In genomic region chr2:43737097-43737854, GRCh38 we compare ENCODE assay signal across 13 cellular contexts. TPM values are rescaled to one million over a fixed set of nuclear protein-coding genes. Genes with fewer than 3 reads are reported as not detected.
DNase-seq lines count a peak whose midpoint lies in the region; ATAC-seq and TF ChIP-seq lines count a peak whose summit lies in the region.
"Had no signal": no experiment of that assay in that cellular context is flagged by ENCODE, and none has a peak within 500 bp of the region (broad histone marks: within the 10 kb centered on the region; RNA-seq: fewer than 3 reads in every experiment).

No MANE protein-coding gene starts in this region.

- DNase-seq in GM04504 (ENCODE audit: low read depth) (peak; percentile 58), foreskin fibroblast (peak; percentile 67 to 77), skeletal muscle cell (ENCODE audit: low read depth) (peak; percentile 70), DMS79 treated with DMSO at 0.1 percent for 48 hours (lab: John Stamatoyannopoulos, UW) (no peak), NCI-H1092 treated with DMSO at 0.1 percent for 48 hours (lab: John Stamatoyannopoulos, UW) (no peak), anterior cingulate cortex (lab: John Stamatoyannopoulos, UW) (no peak)
- DNase-seq in activated T-helper 2 cell treated with anti-CD3 and anti-CD28 coated beads, Interferon-gamma antibody, Interleukin-2, Interleukin-4, amounts not matched to agents 10 μg/mL and 5 μg/mL and 100 μg/mL, durations not matched to agents 14 hours and 24 hours and 36 hours (ENCODE audit: low spot score): no peak
- DNase-seq: activated CD4-positive, alpha-beta T cell treated with anti-CD3 and anti-CD28 coated beads, Interleukin-2, amount 10 ng/mL, durations not matched to agents 7 days and 5 days; NCI-H446 treated with DMSO at 0.1 percent for 48 hours; right lobe of liver had no signal

- no peak for TF ChIP-seq CTCF in foreskin fibroblast (IDR thresholded peaks at IDR 0.05; ENCODE audit: low read depth, low read length)

- no peak overlapping the region for H3K4me3 ChIP-seq in foreskin fibroblast (ENCODE audit: low read depth in 1 of 2, low read length in 2 of 2)
- no peak overlapping the region for H3K4me3 ChIP-seq in skeletal muscle cell (ENCODE audit: low read depth, low read length)
- H3K4me3 ChIP-seq: right lobe of liver, SK-N-MC had no signal

- no peak overlapping the region for H3K4me3 Mint-ChIP-seq in activated T-helper 2 cell treated with anti-CD3 and anti-CD28 coated beads, Interferon-gamma antibody, Interleukin-2, Interleukin-4, amounts not matched to agents 10 μg/mL and 5 μg/mL and 100 μg/mL, durations not matched to agents 14 hours and 24 hours and 36 hours (ENCODE audit: low read depth)
- H3K4me3 Mint-ChIP-seq: activated CD4-positive, alpha-beta T cell treated with anti-CD3 and anti-CD28 coated beads, Interleukin-2, amount 10 ng/mL, durations not matched to agents 7 days and 5 days; activated naive CD4-positive, alpha-beta T cell treated with anti-CD3 and anti-CD28 coated beads, Interleukin-2, amount 50 U/mL, for 24 hours had no signal

- no peak for ATAC-seq in HG02588 (IDR thresholded peaks at IDR 0.05; ENCODE audit: unreplicated experiment)
- ATAC-seq: right lobe of liver had no signal

- H3K27ac Mint-ChIP-seq in activated T-helper 2 cell treated with anti-CD3 and anti-CD28 coated beads, Interferon-gamma antibody, Interleukin-2, Interleukin-4, amounts not matched to agents 10 μg/mL and 5 μg/mL and 100 μg/mL, durations not matched to agents 14 hours and 24 hours and 36 hours: peak overlapping the region; percentile 72
- H3K27ac Mint-ChIP-seq: activated CD4-positive, alpha-beta T cell treated with anti-CD3 and anti-CD28 coated beads, Interleukin-2, amount 10 ng/mL, durations not matched to agents 7 days and 5 days; activated naive CD4-positive, alpha-beta T cell treated with anti-CD3 and anti-CD28 coated beads, Interleukin-2, amount 50 U/mL, for 24 hours had no signal

- H3K27me3 Mint-ChIP-seq in activated T-helper 2 cell treated with anti-CD3 and anti-CD28 coated beads, Interferon-gamma antibody, Interleukin-2, Interleukin-4, amounts not matched to agents 10 μg/mL and 5 μg/mL and 100 μg/mL, durations not matched to agents 14 hours and 24 hours and 36 hours (ENCODE audit: low read depth): no peaks in the 10 kb centered on the region
- H3K27me3 Mint-ChIP-seq: activated naive CD4-positive, alpha-beta T cell treated with anti-CD3 and anti-CD28 coated beads, Interleukin-2, amount 50 U/mL, for 24 hours had no signal

- H3K36me3 Mint-ChIP-seq in activated T-helper 2 cell treated with anti-CD3 and anti-CD28 coated beads, Interferon-gamma antibody, Interleukin-2, Interleukin-4, amounts not matched to agents 10 μg/mL and 5 μg/mL and 100 μg/mL, durations not matched to agents 14 hours and 24 hours and 36 hours (ENCODE audit: low read depth): peaks cover 24% of the 10 kb centered on the region

- intact Hi-C loops in activated T-helper 2 cell treated with anti-CD3 and anti-CD28 coated beads, Interferon-gamma antibody, Interleukin-2, Interleukin-4, amounts not matched to agents 10 μg/mL and 5 μg/mL and 100 μg/mL, durations not matched to agents 14 hours and 24 hours and 36 hours (cut with micrococcal nuclease): loop anchor here (1.0 kb wide), 1 partner anchor 25 kb away; no protein-coding TSS in a partner anchor

- H3K4me1 Mint-ChIP-seq in activated T-helper 2 cell treated with anti-CD3 and anti-CD28 coated beads, Interferon-gamma antibody, Interleukin-2, Interleukin-4, amounts not matched to agents 10 μg/mL and 5 μg/mL and 100 μg/mL, durations not matched to agents 14 hours and 24 hours and 36 hours (ENCODE audit: low read depth): peaks cover 16% of the 10 kb centered on the region
- H3K4me1 Mint-ChIP-seq: activated CD4-positive, alpha-beta T cell treated with anti-CD3 and anti-CD28 coated beads, Interleukin-2, amount 10 ng/mL, durations not matched to agents 7 days and 5 days; activated naive CD4-positive, alpha-beta T cell treated with anti-CD3 and anti-CD28 coated beads, Interleukin-2, amount 50 U/mL, for 24 hours had no signal

- no peaks in the 10 kb centered on the region for H3K9me3 Mint-ChIP-seq in activated T-helper 2 cell treated with anti-CD3 and anti-CD28 coated beads, Interferon-gamma antibody, Interleukin-2, Interleukin-4, amounts not matched to agents 10 μg/mL and 5 μg/mL and 100 μg/mL, durations not matched to agents 14 hours and 24 hours and 36 hours
- H3K9me3 Mint-ChIP-seq: activated CD4-positive, alpha-beta T cell treated with anti-CD3 and anti-CD28 coated beads, Interleukin-2, amount 10 ng/mL, durations not matched to agents 7 days and 5 days; activated naive CD4-positive, alpha-beta T cell treated with anti-CD3 and anti-CD28 coated beads, Interleukin-2, amount 50 U/mL, for 24 hours had no signal

RNA-seq across cellular contexts. Expression of gene DYNC2LI1, which starts 36.6 kb away (rescaled TPM):
- total RNA-seq in activated T-helper 2 cell treated with anti-CD3 and anti-CD28 coated beads, Interferon-gamma antibody, Interleukin-2, Interleukin-4, amounts not matched to agents 10 μg/mL and 5 μg/mL and 100 μg/mL, durations not matched to agents 14 hours and 24 hours and 36 hours: 67.7 and 71.6 TPM in 2 replicates

Comparison
In these comparisons a context has a peak if more than half of its experiments do, and no peak if none do; other contexts are left out.
1. DNase-seq: peak in GM04504 (single experiment), foreskin fibroblast (2 of 2) and skeletal muscle cell (single experiment); none in activated T-helper 2 cell treated with anti-CD3 and anti-CD28 coated beads, Interferon-gamma antibody, Interleukin-2, Interleukin-4, amounts not matched to agents 10 μg/mL and 5 μg/mL and 100 μg/mL, durations not matched to agents 14 hours and 24 hours and 36 hours (single experiment), DMS79 treated with DMSO at 0.1 percent for 48 hours (single experiment), NCI-H1092 treated with DMSO at 0.1 percent for 48 hours (single experiment) and anterior cingulate cortex (0 of 58).